In genomic region chr18:21662591-21662990, GRCh38 we compare ENCODE assay signal across 25 cellular contexts. TPM values are rescaled to one million over a fixed set of nuclear protein-coding genes. Genes with fewer than 3 reads are reported as not detected.
DNase-seq lines count a peak whose midpoint lies in the region; ATAC-seq, FAIRE-seq and TF ChIP-seq lines count a peak whose summit lies in the region.
"Had no signal": no experiment of that assay in that cellular context is flagged by ENCODE, and none has a peak within 500 bp of the region (broad histone marks: within the 10 kb centered on the region; RNA-seq: fewer than 3 reads in every experiment).

No MANE protein-coding gene starts in this region.

- H3K27me3 ChIP-seq in mesenchymal stem cell (ENCODE audit: control insufficient read depth in 1 of 2, insufficient read depth in 1 of 2, low read length in 2 of 2) (no peaks in the 10 kb centered on the region), SJCRH30 (no peaks in the 10 kb centered on the region)
- H3K27me3 ChIP-seq: BE2C; BLaER1 treated with 17β-estradiol and CSF1 and Interleukin-3, amounts not matched to agents 10 nM and 100 nM had no signal

- POLR2A ChIA-PET in A549 (lab: Yijun Ruan, JAX), result no interaction called here

- H3K23ac ChIP-seq in mesenchymal stem cell (ENCODE audit: low read length in 2 of 2), result no peak overlapping the region

- H2BK15ac ChIP-seq in mesenchymal stem cell (ENCODE audit: low read depth, poor library complexity, severe bottlenecking), result peak overlapping the region; percentile 40

- CTCF ChIA-PET in A549 (lab: Yijun Ruan, JAX), result no interaction called here

- H3K4me3 ChIP-seq in A549 (no peak overlapping the region), mesenchymal stem cell (ENCODE audit: insufficient read depth in 1 of 2, low read depth in 1 of 2, low read length in 2 of 2) (no peak overlapping the region), SJCRH30 (no peak overlapping the region)
- H3K4me3 ChIP-seq: BLaER1 treated with 17β-estradiol and CSF1 and Interleukin-3, amounts not matched to agents 10 nM and 100 nM; GM23248 had no signal

- H3K4me2 ChIP-seq in A549 (no peak overlapping the region), mesenchymal stem cell (ENCODE audit: low read length, poor library complexity, severe bottlenecking) (no peak overlapping the region)
- H3K4me2 ChIP-seq: BLaER1 treated with 17β-estradiol and CSF1 and Interleukin-3, amounts not matched to agents 10 nM and 100 nM had no signal

- no peak overlapping the region for H4K8ac ChIP-seq in mesenchymal stem cell (ENCODE audit: low read length)

- H3K14ac ChIP-seq in mesenchymal stem cell (ENCODE audit: low read length in 2 of 2), result no peak overlapping the region

- FAIRE-seq in A549 (lab: Jason Lieb, UNC), result no peak
- FAIRE-seq: A204.1, D721Med, GM12891, GM19239, H1 had no signal

- no peak overlapping the region for H2BK12ac ChIP-seq in mesenchymal stem cell (ENCODE audit: low read length in 2 of 2)

- no peak overlapping the region for H4K91ac ChIP-seq in mesenchymal stem cell (ENCODE audit: low read length)

- H3K4me1 ChIP-seq in A549 (peaks cover 19% of the 10 kb centered on the region), mesenchymal stem cell (ENCODE audit: control insufficient read depth, insufficient read depth, low read depth, low read length) (peaks cover 1% of the 10 kb centered on the region), SJCRH30 (no peaks in the 10 kb centered on the region)
- H3K4me1 ChIP-seq: BE2C; BLaER1 treated with 17β-estradiol and CSF1 and Interleukin-3, amounts not matched to agents 10 nM and 100 nM had no signal

- TF ChIP-seq CTCF in A549 (IDR thresholded peaks at IDR 0.05) (no peak), GM10266 (IDR thresholded peaks at IDR 0.05; ENCODE audit: control insufficient read depth, insufficient read depth, low read depth, missing control alignments) (no peak)

- H3K36me3 ChIP-seq in mesenchymal stem cell (ENCODE audit: control insufficient read depth in 1 of 2, insufficient read depth in 2 of 2, low read depth in 1 of 2, low read length in 2 of 2) (peaks cover 0 to 6% of the 10 kb centered on the region in 2 experiments), SJCRH30 (no peaks in the 10 kb centered on the region)
- H3K36me3 ChIP-seq: BE2C had no signal

- 92% methylated on average over 10 of the region's 10 CpGs for WGBS in A549 (ENCODE audit: missing lambda C conversion rate)
- 97% methylated on average over 10 of the region's 10 CpGs for WGBS in mesenchymal stem cell

- no peak for DNase-seq in A549 (ENCODE audit: low read depth in 1 of 2, low spot score in 1 of 2)
- DNase-seq in mesenchymal stem cell, result no peak
- peak; percentile 68 for DNase-seq in renal cortical epithelial cell (ENCODE audit: low read depth)
- DNase-seq in GM10266 (ENCODE audit: extremely low spot score), result no peak
- no peak for DNase-seq in NOMO-1 treated with DMSO at 0.1 percent for 48 hours (lab: John Stamatoyannopoulos, UW; ENCODE audit: unreplicated experiment)
- DNase-seq in SJCRH30, result no peak
- DNase-seq: ACHN; AML-193; BE2C; CD4-positive, alpha-beta T cell; CD8-positive, alpha-beta memory T cell; DMS 273 treated with DMSO at 0.1 percent for 48 hours; DMS79; EL; GDM1; GM23248; H7; HCEC 1CT had no signal

- no peak overlapping the region for H2BK120ac ChIP-seq in mesenchymal stem cell (ENCODE audit: low read depth, low read length)

- no peak for ATAC-seq in A549

- H3K27ac ChIP-seq in A549 (peak overlapping the region; percentile 11 to 78; a peak in 3 of 6 replicates), mesenchymal stem cell (ENCODE audit: low read length, poor library complexity, severe bottlenecking) (no peak overlapping the region), SJCRH30 (no peak overlapping the region)
- H3K27ac ChIP-seq: 22Rv1; BLaER1 treated with 17β-estradiol and CSF1 and Interleukin-3, amounts not matched to agents 10 nM and 100 nM; GM23248 had no signal

- no peak overlapping the region for H3K4ac ChIP-seq in mesenchymal stem cell (ENCODE audit: low read depth in 1 of 2, low read length in 2 of 2)

- no peak overlapping the region for H3K18ac ChIP-seq in mesenchymal stem cell (ENCODE audit: low read depth in 1 of 2, low read length in 2 of 2)

- H2AK5ac ChIP-seq in mesenchymal stem cell (ENCODE audit: low read length, severe bottlenecking), result no peak overlapping the region

- H3K79me1 ChIP-seq in mesenchymal stem cell (replicated peaks; ENCODE audit: low read length, poor library complexity, severe bottlenecking), result no peaks in the 10 kb centered on the region

- no peak for TF ChIP-seq RAD21 in A549 (conservative IDR thresholded peaks at IDR 0.05 in 1 of 2, IDR thresholded peaks at IDR 0.05 in 1 of 2)

- H2BK5ac ChIP-seq in mesenchymal stem cell (ENCODE audit: low read depth, low read length, poor library complexity, severe bottlenecking), result no peak overlapping the region

- no peak for TF ChIP-seq EP300 in A549 (IDR thresholded peaks at IDR 0.05)

- H3K9ac ChIP-seq in mesenchymal stem cell (ENCODE audit: low read length), result no peak overlapping the region
- H3K9ac ChIP-seq: BLaER1 treated with 17β-estradiol and CSF1 and Interleukin-3, amounts not matched to agents 10 nM and 100 nM; GM23248 had no signal

- H3K9me3 ChIP-seq in A549 (peaks cover 11% of the 10 kb centered on the region), mesenchymal stem cell (ENCODE audit: control insufficient read depth, low read length) (no peaks in the 10 kb centered on the region), SJCRH30 (replicated peaks) (no peaks in the 10 kb centered on the region)
- H3K9me3 ChIP-seq: BE2C; BLaER1 treated with 17β-estradiol and CSF1 and Interleukin-3, amounts not matched to agents 10 nM and 100 nM had no signal

- H2AFZ ChIP-seq in mesenchymal stem cell (ENCODE audit: low read depth, low read length), result no peak overlapping the region
- H2AFZ ChIP-seq: GM23248 had no signal

- TF ChIP-seq POLR2A in A549 (IDR thresholded peaks at IDR 0.05; ENCODE audit: low read length), result no peak

TF ChIP-seq in A549, 52 proteins besides CTCF, POLR2A, EP300 and RAD21:
- no peak for TF ChIP-seq MAX (IDR thresholded peaks at IDR 0.05)
- no peak for TF ChIP-seq JUN (IDR thresholded peaks at IDR 0.05)
- no peak for TF ChIP-seq MYC (IDR thresholded peaks at IDR 0.05; ENCODE audit: borderline replicate concordance, low read length)
- TF ChIP-seq REST (IDR thresholded peaks at IDR 0.05), result no peak
- TF ChIP-seq HDAC2 (IDR thresholded peaks at IDR 0.05), result no peak
- no peak for TF ChIP-seq HES2 (IDR thresholded peaks at IDR 0.05)
- no peak for TF ChIP-seq MAZ (IDR thresholded peaks at IDR 0.05; ENCODE audit: borderline replicate concordance, low read depth, low read length)
- TF ChIP-seq HEYL (CRISPR knock-in tag; IDR thresholded peaks at IDR 0.05), result no peak
- no peak for TF ChIP-seq SREBF2 (IDR thresholded peaks at IDR 0.05)
TF ChIP-seq in A549: peak in this region for 0.

RNA-seq across cellular contexts. Expression of gene ABHD3, which starts 42.0 kb away (rescaled TPM):
- polyA plus RNA-seq in A549 (2011; rRNA removed), result 24.4 and 24.7 TPM in 2 replicates
- 14.5 and 15.6 TPM in 2 replicates for polyA plus RNA-seq in A549 (2012; cell fraction: cytosol; rRNA removed)
- 15.9 and 21.2 TPM in 2 replicates for polyA plus RNA-seq in A549 (2012; cell fraction: nucleus; rRNA removed)
- polyA plus RNA-seq in A549 (2017; fragmentation: RNase III; extraction: RNeasy Plus Mini Kit Qiagen cat#74134 plus additional on column Dnase treatment), result 20.9 to 28.0 TPM (median 23.7 TPM) in 3 replicates
- 10.6 and 14.1 TPM in 2 replicates for polyA minus RNA-seq in A549 (2011; rRNA and poly(A)+ RNA removed)
- 7.3 TPM for polyA plus RNA-seq in mesenchymal stem cell (2013, experiment 1 of 2)
- polyA plus RNA-seq in mesenchymal stem cell (2013, experiment 2 of 2), result 8.5 TPM
- total RNA-seq in renal cortical epithelial cell, result 15.7 and 21.7 TPM in 2 replicates
- total RNA-seq in SJCRH30 (2014; rRNA removed; shearing (Covaris generic)), result 13.2 and 13.5 TPM in 2 replicates

RNA-seq across cellular contexts. Expression of gene SNRPD1, which starts 50.5 kb away (rescaled TPM):
- polyA plus RNA-seq in A549 (2011; rRNA removed) (49.3 and 139 TPM in 2 replicates), A549 (2017; fragmentation: RNase III; extraction: RNeasy Plus Mini Kit Qiagen cat#74134 plus additional on column Dnase treatment) (356 to 402 TPM (median 378 TPM) in 3 replicates)
- 17.5 and 30.1 TPM in 2 replicates for polyA plus RNA-seq in A549 (2012; cell fraction: cytosol; rRNA removed)
- polyA plus RNA-seq in A549 (2012; cell fraction: nucleus; rRNA removed), result 3.2 and 8.6 TPM in 2 replicates
- 14.7 and 27.8 TPM in 2 replicates for polyA minus RNA-seq in A549 (2011; rRNA and poly(A)+ RNA removed)
- polyA plus RNA-seq in mesenchymal stem cell (2013, experiment 1 of 2), result 61.4 TPM
- polyA plus RNA-seq in mesenchymal stem cell (2013, experiment 2 of 2), result 62.3 TPM
- total RNA-seq in renal cortical epithelial cell, result 14.8 and 15.0 TPM in 2 replicates
- total RNA-seq in SJCRH30 (2014; rRNA removed; shearing (Covaris generic)), result 102 and 110 TPM in 2 replicates

Comparison
In these comparisons a context has a peak if more than half of its experiments do, and no peak if none do; other contexts are left out.
1. H3K27ac ChIP-seq: peak in A549 (2 of 2); none in mesenchymal stem cell (single experiment) and SJCRH30 (single experiment).